ENCODE assay signal across 23 cellular contexts in genomic region chr11:32939046-32939445, GRCh38. TPM values are rescaled to one million over a fixed set of nuclear protein-coding genes. Genes with fewer than 3 reads are reported as not detected.
A peak's percentile ranks its signal among the peaks of the same experiment; 100 is the strongest.
DNase-seq lines count a peak whose midpoint lies in the region; ATAC-seq and TF ChIP-seq lines count a peak whose summit lies in the region.
"Had no signal": no experiment of that assay in that cellular context is flagged by ENCODE, and none has a peak within 500 bp of the region (broad histone marks: within the 10 kb centered on the region; RNA-seq: fewer than 3 reads in every experiment).

No MANE protein-coding gene starts in this region.

- no peak overlapping the region for H3K27ac ChIP-seq in RWPE1
- H3K27ac ChIP-seq in ascending aorta: no peak overlapping the region
- no peak overlapping the region for H3K27ac ChIP-seq in tibial artery
- H3K27ac ChIP-seq in heart left ventricle: no peak overlapping the region
- H3K27ac ChIP-seq: cardiac muscle cell, KMS-11, neutrophil, right atrium auricular region, vagina had no signal

- peak overlapping the region; percentile 79; the same call in 1 of the 2 replicates for H3K27ac Mint-ChIP-seq in WTC11
- H3K27ac Mint-ChIP-seq: activated naive CD8-positive, alpha-beta T cell treated with anti-CD3 and anti-CD28 coated beads for 36 hours; T-helper 17 cell had no signal

- no peak for TF ChIP-seq POLR2A in heart left ventricle (IDR thresholded peaks at IDR 0.05)

- H3K9me3 ChIP-seq in ascending aorta (no peaks in the 10 kb centered on the region), tibial artery (no peaks in the 10 kb centered on the region), heart left ventricle (no peaks in the 10 kb centered on the region)
- H3K9me3 ChIP-seq: neutrophil, right atrium auricular region, vagina had no signal

- POLR2A ChIA-PET in WTC11 (lab: Charles Lee) (no interaction called here), RWPE1 (lab: Yijun Ruan, JAX; ENCODE audit: low non-redundant PET) (no interaction called here)

- in situ Hi-C loops in GM13977 (cut with MboI; ENCODE audit: low pct_unique_long_range_greater_than_20kb, low sequenced_read_pairs, unreplicated experiment): no loop called here

- no peak overlapping the region for H3K4me3 Mint-ChIP-seq in WTC11
- H3K4me3 Mint-ChIP-seq: activated naive CD8-positive, alpha-beta T cell treated with anti-CD3 and anti-CD28 coated beads for 36 hours; T-helper 17 cell had no signal

- peaks cover 2 to 20% of the 10 kb centered on the region in 2 donors for H3K36me3 ChIP-seq in ascending aorta
- H3K36me3 ChIP-seq in tibial artery: peaks cover 7 to 16% (median 8%) of the 10 kb centered on the region in 3 donors
- H3K36me3 ChIP-seq in heart left ventricle: peaks cover 0 to 47% (median 31%) of the 10 kb centered on the region in 9 donors

- intact Hi-C loops in ascending aorta (cut with DNase I): no loop called here
- intact Hi-C loops in tibial artery (cut with DNase I; ENCODE audit: low total_unique reads): no loop called here
- intact Hi-C loops in heart left ventricle (cut with DNase I): no loop called here

- H3K4me3 ChIP-seq in ascending aorta: no peak overlapping the region
- no peak overlapping the region for H3K4me3 ChIP-seq in tibial artery
- H3K4me3 ChIP-seq in heart left ventricle: no peak overlapping the region
- H3K4me3 ChIP-seq: cardiac muscle cell, right atrium auricular region, vagina had no signal

- DNase-seq in GM13977 (ENCODE audit: low spot score) (peak; percentile 47), WTC11 (ENCODE audit: low spot score) (no peak), RWPE1 (ENCODE audit: low spot score) (no peak), ascending aorta (ENCODE audit: low spot score in 2 of 2) (no peak), tibial artery (no peak), heart left ventricle (no peak)
- DNase-seq: activated naive CD8-positive, alpha-beta T cell treated with anti-CD3 and anti-CD28 coated beads for 36 hours; AML-193; Calu3; GDM1; NCI-H1417; NCI-H226; NK-92 treated with Interleukin-12 subunit alpha and Interleukin-12 subunit beta, amount 100 ng/mL, for 24 hours; SHP77 treated with DMSO at 0.1 percent for 48 hours; T-helper 17 cell had no signal

- peaks cover 72% of the 10 kb centered on the region for H3K36me3 Mint-ChIP-seq in WTC11

- peaks cover 12% of the 10 kb centered on the region; the same call in 1 of the 2 replicates for H3K9me3 Mint-ChIP-seq in WTC11

- WGBS in heart left ventricle, 4 donors: 70 to 81% (median 73%) methylated on average over 1 of the region's 1 CpG

- ATAC-seq in GM19395 (IDR thresholded peaks at IDR 0.05; ENCODE audit: unreplicated experiment): peak; percentile 76
- peak; percentile 44 for ATAC-seq in HG02763 (IDR thresholded peaks at IDR 0.05; ENCODE audit: unreplicated experiment)
- ATAC-seq in WTC11: no peak
- ATAC-seq in heart left ventricle: no peak
- ATAC-seq: activated CD4-positive, CD25-positive, alpha-beta regulatory T cell treated with anti-CD3 and anti-CD28 coated beads, Interleukin-2, amount 50 U/mL, for 24 hours; T-helper 17 cell had no signal

- H3K27me3 ChIP-seq in ascending aorta: no peaks in the 10 kb centered on the region
- H3K27me3 ChIP-seq in tibial artery: no peaks in the 10 kb centered on the region
- H3K27me3 ChIP-seq in heart left ventricle: no peaks in the 10 kb centered on the region
- H3K27me3 ChIP-seq: cardiac muscle cell, neutrophil, right atrium auricular region, vagina had no signal

- TF ChIP-seq CTCF in GM13977 (IDR thresholded peaks at IDR 0.05; ENCODE audit: extremely low read depth, insufficient read depth, missing control alignments) (no peak), WTC11 (IDR thresholded peaks at IDR 0.05) (no peak), RWPE1 (conservative IDR thresholded peaks at IDR 0.05; ENCODE audit: low read depth) (no peak), ascending aorta (IDR thresholded peaks at IDR 0.05) (no peak), tibial artery (IDR thresholded peaks at IDR 0.05) (no peak), heart left ventricle (IDR thresholded peaks at IDR 0.05) (no peak)

- CTCF ChIA-PET in WTC11 (lab: Charles Lee) (no interaction called here), RWPE1 (lab: Yijun Ruan, JAX) (interaction anchor here (0.5 kb wide), 1 partner anchor 11 kb away, joined by 3 read pairs; no protein-coding TSS in a partner anchor)

- peaks cover 20% of the 10 kb centered on the region for H3K4me1 Mint-ChIP-seq in WTC11

- no peaks in the 10 kb centered on the region for H3K27me3 Mint-ChIP-seq in WTC11 (ENCODE audit: low read depth)
- H3K27me3 Mint-ChIP-seq: activated naive CD8-positive, alpha-beta T cell treated with anti-CD3 and anti-CD28 coated beads for 36 hours; T-helper 17 cell had no signal

- H3K4me1 ChIP-seq in ascending aorta: peaks cover 0 to 5% of the 10 kb centered on the region in 2 donors
- H3K4me1 ChIP-seq in tibial artery: peaks cover 0 to 9% (median 4%) of the 10 kb centered on the region in 4 donors
- peaks cover 0 to 20% (median 0%) of the 10 kb centered on the region in 12 donors for H3K4me1 ChIP-seq in heart left ventricle
- H3K4me1 ChIP-seq: right atrium auricular region, vagina had no signal

TF ChIP-seq in WTC11, 78 proteins besides CTCF, POLR2A, EP300 and RAD21 (continues in another document):
- TF ChIP-seq, protein P1, sequence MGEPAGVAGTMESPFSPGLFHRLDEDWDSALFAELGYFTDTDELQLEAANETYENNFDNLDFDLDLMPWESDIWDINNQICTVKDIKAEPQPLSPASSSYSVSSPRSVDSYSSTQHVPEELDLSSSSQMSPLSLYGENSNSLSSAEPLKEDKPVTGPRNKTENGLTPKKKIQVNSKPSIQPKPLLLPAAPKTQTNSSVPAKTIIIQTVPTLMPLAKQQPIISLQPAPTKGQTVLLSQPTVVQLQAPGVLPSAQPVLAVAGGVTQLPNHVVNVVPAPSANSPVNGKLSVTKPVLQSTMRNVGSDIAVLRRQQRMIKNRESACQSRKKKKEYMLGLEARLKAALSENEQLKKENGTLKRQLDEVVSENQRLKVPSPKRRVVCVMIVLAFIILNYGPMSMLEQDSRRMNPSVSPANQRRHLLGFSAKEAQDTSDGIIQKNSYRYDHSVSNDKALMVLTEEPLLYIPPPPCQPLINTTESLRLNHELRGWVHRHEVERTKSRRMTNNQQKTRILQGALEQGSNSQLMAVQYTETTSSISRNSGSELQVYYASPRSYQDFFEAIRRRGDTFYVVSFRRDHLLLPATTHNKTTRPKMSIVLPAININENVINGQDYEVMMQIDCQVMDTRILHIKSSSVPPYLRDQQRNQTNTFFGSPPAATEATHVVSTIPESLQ (CRISPR knock-in tag; IDR thresholded peaks at IDR 0.05): no peak
- no peak for TF ChIP-seq ZNF512 (CRISPR knock-in tag; IDR thresholded peaks at IDR 0.05; ENCODE audit: borderline replicate concordance)
- TF ChIP-seq ZNF532 (CRISPR knock-in tag; IDR thresholded peaks at IDR 0.05; ENCODE audit: borderline replicate concordance): no peak
- TF ChIP-seq, protein P2, sequence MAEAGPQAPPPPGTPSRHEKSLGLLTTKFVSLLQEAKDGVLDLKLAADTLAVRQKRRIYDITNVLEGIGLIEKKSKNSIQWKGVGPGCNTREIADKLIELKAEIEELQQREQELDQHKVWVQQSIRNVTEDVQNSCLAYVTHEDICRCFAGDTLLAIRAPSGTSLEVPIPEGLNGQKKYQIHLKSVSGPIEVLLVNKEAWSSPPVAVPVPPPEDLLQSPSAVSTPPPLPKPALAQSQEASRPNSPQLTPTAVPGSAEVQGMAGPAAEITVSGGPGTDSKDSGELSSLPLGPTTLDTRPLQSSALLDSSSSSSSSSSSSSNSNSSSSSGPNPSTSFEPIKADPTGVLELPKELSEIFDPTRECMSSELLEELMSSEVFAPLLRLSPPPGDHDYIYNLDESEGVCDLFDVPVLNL (CRISPR knock-in tag; IDR thresholded peaks at IDR 0.05; ENCODE audit: borderline replicate concordance, low read depth): no peak

RNA-seq across cellular contexts. Expression of gene QSER1, which starts 46.4 kb away (rescaled TPM):
- total RNA-seq in WTC11 (2021) (74.0 to 84.0 TPM (median 79.3 TPM) in 3 replicates), ascending aorta (8.2 TPM), heart left ventricle (10 to 100 TPM; 14.7 to 25.3 (median 19.4) TPM)
- 1 to 10 TPM; 2.1 to 5.9 TPM for polyA plus RNA-seq in heart left ventricle

Comparison
In these comparisons a context has a peak if more than half of its experiments do, and no peak if none do; other contexts are left out.
1. ATAC-seq: peak in GM19395 (single experiment) and HG02763 (single experiment); none in WTC11 (single experiment) and heart left ventricle (0 of 4).